Comparison of ENCODE assay signal across 8 cellular contexts in the genomic region with DNA sequence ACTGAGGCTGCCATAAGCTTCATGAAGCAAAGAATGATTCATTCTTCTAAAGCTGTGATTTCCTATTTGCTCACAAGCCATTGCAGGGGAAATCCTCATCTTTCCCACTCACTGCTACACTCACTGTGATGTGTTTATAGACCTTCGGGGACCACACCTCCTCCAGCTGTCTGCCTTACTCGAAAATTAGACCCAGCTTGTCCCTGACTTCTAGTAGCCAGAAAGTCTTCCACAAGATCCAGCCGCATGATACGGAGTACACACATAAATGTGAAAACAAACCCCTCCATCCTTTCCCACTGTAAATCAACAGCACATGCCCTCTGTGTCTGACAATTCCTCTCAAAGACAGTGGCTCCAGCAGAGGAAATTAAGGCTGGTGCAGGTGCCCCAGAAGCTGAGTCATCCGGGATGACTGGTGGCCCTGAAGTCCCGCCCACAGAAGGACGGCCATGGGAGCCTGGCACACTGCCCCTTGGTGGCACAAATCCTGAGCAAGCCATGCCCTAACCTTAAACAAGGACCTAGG.
A peak's percentile ranks its signal among the peaks of the same experiment; 100 is the strongest.
DNase-seq lines count a peak whose midpoint lies in the region; ATAC-seq and TF ChIP-seq lines count a peak whose summit lies in the region.

No MANE protein-coding gene starts in this region.

- no peak for DNase-seq in activated T-cell treated with anti-CD3 and anti-CD28 coated beads, Interleukin-2, amount 50 U/mL, for 24 hours
- DNase-seq in activated T-cell treated with anti-CD3 and anti-CD28 coated beads for 4 hours, result no peak
- DNase-seq in T-helper 2 cell treated with Interferon-gamma antibody and Interleukin-4, amounts not matched to agents 5 μg/mL and 100 μg/mL, for 36 hours (ENCODE audit: low spot score), result peak; percentile 22
- peak; percentile 66 for DNase-seq in kidney epithelial cell (ENCODE audit: low read depth)
- DNase-seq in thyroid gland, result peak; percentile 43 to 70
- DNase-seq in endodermal cell, result no peak
- no peak for DNase-seq in midbrain (lab: John Stamatoyannopoulos, UW)

- ATAC-seq in HG02884 (IDR thresholded peaks at IDR 0.05; ENCODE audit: unreplicated experiment), result no peak

- H3K4me1 ChIP-seq in thyroid gland (peaks cover 0 to 19% of the 10 kb centered on the region in 2 donors), endodermal cell (ENCODE audit: control insufficient read depth, insufficient read depth, low read length) (peaks cover 4% of the 10 kb centered on the region)

- H3K27me3 ChIP-seq in kidney epithelial cell (ENCODE audit: control insufficient read depth, insufficient read depth, low read length) (no peaks in the 10 kb centered on the region), thyroid gland (no peaks in the 10 kb centered on the region), endodermal cell (ENCODE audit: control insufficient read depth, insufficient read depth, low read length, poor library complexity, severe bottlenecking) (no peaks in the 10 kb centered on the region)

- H3K9ac ChIP-seq in endodermal cell (ENCODE audit: extremely low read depth, low read length, poor library complexity, severe bottlenecking), result no peak overlapping the region

- H3K4me3 ChIP-seq in kidney epithelial cell (ENCODE audit: low read depth, low read length) (no peak overlapping the region), thyroid gland (replicated peaks in 1 of 3) (no peak overlapping the region), endodermal cell (ENCODE audit: low read length) (no peak overlapping the region)

- H3K36me3 ChIP-seq in kidney epithelial cell (ENCODE audit: control insufficient read depth, insufficient read depth, low read length), result no peaks in the 10 kb centered on the region
- H3K36me3 ChIP-seq in thyroid gland, result no peaks in the 10 kb centered on the region
- no peaks in the 10 kb centered on the region for H3K36me3 ChIP-seq in endodermal cell (ENCODE audit: control insufficient read depth, insufficient read depth, low read length)

- H3K9me3 ChIP-seq in thyroid gland (no peaks in the 10 kb centered on the region), endodermal cell (ENCODE audit: control insufficient read depth, low read length) (no peaks in the 10 kb centered on the region)

- peaks cover 10% of the 10 kb centered on the region for H3K4me1 Mint-ChIP-seq in activated T-cell treated with anti-CD3 and anti-CD28 coated beads, Interleukin-2, amount 50 U/mL, for 24 hours (ENCODE audit: low read depth)
- H3K4me1 Mint-ChIP-seq in T-helper 2 cell treated with Interferon-gamma antibody and Interleukin-4, amounts not matched to agents 5 μg/mL and 100 μg/mL, for 36 hours (ENCODE audit: low read depth), result peaks cover 7% of the 10 kb centered on the region
- peaks cover 9% of the 10 kb centered on the region for H3K4me1 Mint-ChIP-seq in endodermal cell

- WGBS in thyroid gland, 2 donors, result 60 to 66% methylated on average over 7 of the region's 7 CpGs
- 87 to 93% methylated on average over 2 to 7 of the region's 7 CpGs for WGBS in endodermal cell (ENCODE audit: insufficient coverage in 1 of 2, insufficient read length in 1 of 2), 2 experiments

- peaks cover 18% of the 10 kb centered on the region for H3K27me3 Mint-ChIP-seq in activated T-cell treated with anti-CD3 and anti-CD28 coated beads, Interleukin-2, amount 50 U/mL, for 24 hours
- H3K27me3 Mint-ChIP-seq in T-helper 2 cell treated with Interferon-gamma antibody and Interleukin-4, amounts not matched to agents 5 μg/mL and 100 μg/mL, for 36 hours (ENCODE audit: low read depth), result no peaks in the 10 kb centered on the region
- H3K27me3 Mint-ChIP-seq in endodermal cell (ENCODE audit: insufficient read depth), result no peaks in the 10 kb centered on the region

- H3K9me3 Mint-ChIP-seq in activated T-cell treated with anti-CD3 and anti-CD28 coated beads, Interleukin-2, amount 50 U/mL, for 24 hours, result no peaks in the 10 kb centered on the region
- no peaks in the 10 kb centered on the region for H3K9me3 Mint-ChIP-seq in T-helper 2 cell treated with Interferon-gamma antibody and Interleukin-4, amounts not matched to agents 5 μg/mL and 100 μg/mL, for 36 hours
- no peaks in the 10 kb centered on the region for H3K9me3 Mint-ChIP-seq in endodermal cell

- no peak for TF ChIP-seq POLR2A in thyroid gland (IDR thresholded peaks at IDR 0.05)

- H3K27ac ChIP-seq in thyroid gland (no peak overlapping the region), endodermal cell (ENCODE audit: low read depth, low read length) (no peak overlapping the region)

- H3K36me3 Mint-ChIP-seq in activated T-cell treated with anti-CD3 and anti-CD28 coated beads, Interleukin-2, amount 50 U/mL, for 24 hours (ENCODE audit: low read depth), result no peaks in the 10 kb centered on the region
- no peaks in the 10 kb centered on the region for H3K36me3 Mint-ChIP-seq in T-helper 2 cell treated with Interferon-gamma antibody and Interleukin-4, amounts not matched to agents 5 μg/mL and 100 μg/mL, for 36 hours (ENCODE audit: low read depth)
- peaks cover 2% of the 10 kb centered on the region for H3K36me3 Mint-ChIP-seq in endodermal cell (ENCODE audit: low read depth)

- intact Hi-C loops in thyroid gland (cut with DNase I), result no loop called here

- H3K27ac Mint-ChIP-seq in activated T-cell treated with anti-CD3 and anti-CD28 coated beads, Interleukin-2, amount 50 U/mL, for 24 hours, result peak overlapping the region; percentile 56
- H3K27ac Mint-ChIP-seq in T-helper 2 cell treated with Interferon-gamma antibody and Interleukin-4, amounts not matched to agents 5 μg/mL and 100 μg/mL, for 36 hours, result no peak overlapping the region
- H3K27ac Mint-ChIP-seq in endodermal cell, result no peak overlapping the region

- no peak for TF ChIP-seq CTCF in kidney epithelial cell (IDR thresholded peaks at IDR 0.05; ENCODE audit: insufficient read depth, low read length, poor library complexity, severe bottlenecking)
- no peak for TF ChIP-seq CTCF in thyroid gland (IDR thresholded peaks at IDR 0.05)
- TF ChIP-seq CTCF in endodermal cell (conservative IDR thresholded peaks at IDR 0.05), result no peak

- peak overlapping the region; percentile 25 for H3K4me3 Mint-ChIP-seq in activated T-cell treated with anti-CD3 and anti-CD28 coated beads, Interleukin-2, amount 50 U/mL, for 24 hours
- H3K4me3 Mint-ChIP-seq in T-helper 2 cell treated with Interferon-gamma antibody and Interleukin-4, amounts not matched to agents 5 μg/mL and 100 μg/mL, for 36 hours, result no peak overlapping the region
- H3K4me3 Mint-ChIP-seq in endodermal cell, result no peak overlapping the region

Comparison
In these comparisons a context has a peak if more than half of its experiments do, and no peak if none do; other contexts are left out.
1. DNase-seq: peak in T-helper 2 cell treated with Interferon-gamma antibody and Interleukin-4, amounts not matched to agents 5 μg/mL and 100 μg/mL, for 36 hours (single experiment), kidney epithelial cell (single experiment) and thyroid gland (2 of 2); none in activated T-cell treated with anti-CD3 and anti-CD28 coated beads, Interleukin-2, amount 50 U/mL, for 24 hours (single experiment), activated T-cell treated with anti-CD3 and anti-CD28 coated beads for 4 hours (single experiment), endodermal cell (single experiment) and midbrain (single experiment).